Comparison of ENCODE assay signal across 1 cellular context in the genomic region with DNA sequence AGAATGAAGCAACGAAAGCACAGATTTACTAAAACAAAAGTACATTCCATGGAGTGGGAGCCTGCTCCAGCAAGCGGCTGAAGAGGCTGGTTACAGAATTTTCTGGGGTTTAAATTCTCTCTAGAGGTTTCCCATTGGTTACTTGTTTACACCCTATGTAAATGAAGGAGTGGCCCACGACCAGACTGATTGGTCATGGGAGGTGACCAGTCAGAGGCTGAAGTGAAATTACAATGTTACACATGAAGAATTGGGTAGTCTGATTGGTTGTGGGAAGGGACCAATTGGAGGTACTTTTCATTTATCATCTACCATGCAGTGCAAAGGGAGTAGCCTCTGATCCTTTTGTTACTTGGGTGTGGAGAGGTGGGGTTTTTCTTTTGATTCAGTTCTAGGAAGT.
TF ChIP-seq lines count a peak whose summit lies in the region.

No MANE protein-coding gene starts in this region.

TF ChIP-seq in K562, 482 proteins besides CTCF, POLR2A, EP300 and RAD21:
- TF ChIP-seq MEF2A (IDR thresholded peaks at IDR 0.05; ENCODE audit: control insufficient read depth, low read depth, low read length) (no peak), ZNF444 (CRISPR knock-in tag; IDR thresholded peaks at IDR 0.05) (no peak), RNF2 (IDR thresholded peaks at IDR 0.05) (no peak), TRIM28 (IDR thresholded peaks at IDR 0.05) (no peak), ZNF217 (CRISPR knock-in tag; IDR thresholded peaks at IDR 0.05) (no peak), HDAC8 (tag; IDR thresholded peaks at IDR 0.05) (no peak), CBFA2T3 (IDR thresholded peaks at IDR 0.05) (no peak), KLF10 (CRISPR knock-in tag; IDR thresholded peaks at IDR 0.05) (no peak), GTF2E2 (tag; IDR thresholded peaks at IDR 0.05) (no peak), ZNF586 (CRISPR knock-in tag; conservative IDR thresholded peaks at IDR 0.05) (no peak), RFX5 (IDR thresholded peaks at IDR 0.05; ENCODE audit: low read depth, low read length) (no peak), ZNF23 (CRISPR knock-in tag; IDR thresholded peaks at IDR 0.05) (no peak)
- TF ChIP-seq, protein P1, sequence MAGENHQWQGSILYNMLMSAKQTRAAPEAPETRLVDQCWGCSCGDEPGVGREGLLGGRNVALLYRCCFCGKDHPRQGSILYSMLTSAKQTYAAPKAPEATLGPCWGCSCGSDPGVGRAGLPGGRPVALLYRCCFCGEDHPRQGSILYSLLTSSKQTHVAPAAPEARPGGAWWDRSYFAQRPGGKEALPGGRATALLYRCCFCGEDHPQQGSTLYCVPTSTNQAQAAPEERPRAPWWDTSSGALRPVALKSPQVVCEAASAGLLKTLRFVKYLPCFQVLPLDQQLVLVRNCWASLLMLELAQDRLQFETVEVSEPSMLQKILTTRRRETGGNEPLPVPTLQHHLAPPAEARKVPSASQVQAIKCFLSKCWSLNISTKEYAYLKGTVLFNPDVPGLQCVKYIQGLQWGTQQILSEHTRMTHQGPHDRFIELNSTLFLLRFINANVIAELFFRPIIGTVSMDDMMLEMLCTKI (IDR thresholded peaks at IDR 0.05; ENCODE audit: partially characterized antibody), result no peak
- TF ChIP-seq, protein P2, sequence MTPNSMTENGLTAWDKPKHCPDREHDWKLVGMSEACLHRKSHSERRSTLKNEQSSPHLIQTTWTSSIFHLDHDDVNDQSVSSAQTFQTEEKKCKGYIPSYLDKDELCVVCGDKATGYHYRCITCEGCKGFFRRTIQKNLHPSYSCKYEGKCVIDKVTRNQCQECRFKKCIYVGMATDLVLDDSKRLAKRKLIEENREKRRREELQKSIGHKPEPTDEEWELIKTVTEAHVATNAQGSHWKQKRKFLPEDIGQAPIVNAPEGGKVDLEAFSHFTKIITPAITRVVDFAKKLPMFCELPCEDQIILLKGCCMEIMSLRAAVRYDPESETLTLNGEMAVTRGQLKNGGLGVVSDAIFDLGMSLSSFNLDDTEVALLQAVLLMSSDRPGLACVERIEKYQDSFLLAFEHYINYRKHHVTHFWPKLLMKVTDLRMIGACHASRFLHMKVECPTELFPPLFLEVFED (CRISPR knock-in tag; conservative IDR thresholded peaks at IDR 0.05), result no peak
